ENCODE assay signal across 17 cellular contexts in genomic region chr15:68617777-68618176, GRCh38. TPM values are rescaled to one million over a fixed set of nuclear protein-coding genes. Genes with fewer than 3 reads are reported as not detected.
A peak's percentile ranks its signal among the peaks of the same experiment; 100 is the strongest.
DNase-seq lines count a peak whose midpoint lies in the region; ATAC-seq and TF ChIP-seq lines count a peak whose summit lies in the region.
"Had no signal": no experiment of that assay in that cellular context is flagged by ENCODE, and none has a peak within 500 bp of the region (broad histone marks: within the 10 kb centered on the region; RNA-seq: fewer than 3 reads in every experiment).

No MANE protein-coding gene starts in this region.

- no peak overlapping the region for H3K9ac ChIP-seq in subcutaneous abdominal adipose tissue (ENCODE audit: low read length in 5 of 5)
- H3K9ac ChIP-seq: KMS-11, SK-N-SH had no signal

- H3K4me1 ChIP-seq in right atrium auricular region (peaks cover 0 to 66% of the 10 kb centered on the region in 2 donors), heart left ventricle (peaks cover 0 to 72% (median 35%) of the 10 kb centered on the region in 12 donors), subcutaneous abdominal adipose tissue (ENCODE audit: control insufficient read depth in 5 of 5, insufficient read depth in 5 of 5, low read length in 5 of 5) (peaks cover 19 to 61% (median 57%) of the 10 kb centered on the region in 5 donors)

- intact Hi-C loops in heart left ventricle (cut with DNase I) (no loop called here), dorsolateral prefrontal cortex (cut with DNase I) (loop anchor here in 1 of 2 donors (5.0 kb wide), 1 partner anchor 35 kb away; no protein-coding TSS in a partner anchor)

- TF ChIP-seq CTCF in right atrium auricular region (IDR thresholded peaks at IDR 0.05), result no peak
- no peak for TF ChIP-seq CTCF in heart left ventricle (IDR thresholded peaks at IDR 0.05)
- no peak for TF ChIP-seq CTCF in dorsolateral prefrontal cortex (IDR thresholded peaks at IDR 0.05 in 54 of 56, conservative IDR thresholded peaks at IDR 0.05 in 2 of 56; ENCODE audit: low read depth in 1 of 56, partially characterized antibody in 56 of 56)

- H3K9me3 ChIP-seq in right atrium auricular region (no peaks in the 10 kb centered on the region), heart left ventricle (no peaks in the 10 kb centered on the region), subcutaneous abdominal adipose tissue (ENCODE audit: control insufficient read depth in 5 of 5, low read length in 5 of 5) (no peaks in the 10 kb centered on the region)
- H3K9me3 ChIP-seq: SK-N-SH had no signal

- H3K27me3 ChIP-seq in right atrium auricular region, result no peaks in the 10 kb centered on the region
- H3K27me3 ChIP-seq in heart left ventricle, result no peaks in the 10 kb centered on the region
- H3K27me3 ChIP-seq in dorsolateral prefrontal cortex, result no peaks in the 10 kb centered on the region
- no peaks in the 10 kb centered on the region for H3K27me3 ChIP-seq in subcutaneous abdominal adipose tissue (ENCODE audit: control insufficient read depth in 5 of 5, insufficient read depth in 4 of 5, low read length in 5 of 5)

- TF ChIP-seq POLR2A in heart left ventricle (IDR thresholded peaks at IDR 0.05), result no peak

- DNase-seq in right atrium auricular region (ENCODE audit: low spot score) (no peak), heart left ventricle (no peak), dorsolateral prefrontal cortex (no peak), Kasumi-1 (lab: John Stamatoyannopoulos, UW) (no peak), cerebellar nuclear complex (lab: John Stamatoyannopoulos, UW) (no peak)
- DNase-seq: 8988T; CD4-positive, alpha-beta T cell; COR-L47; NCI-H1048; PC-3; SK-N-SH had no signal

- WGBS in heart left ventricle, 4 donors, result 88 to 100% (median 97%) methylated on average over 1 of the region's 1 CpG

- H3K4me3 ChIP-seq in right atrium auricular region (no peak overlapping the region), heart left ventricle (no peak overlapping the region), dorsolateral prefrontal cortex (no peak overlapping the region), subcutaneous abdominal adipose tissue (ENCODE audit: low read depth in 1 of 5, low read length in 5 of 5) (no peak overlapping the region)

- ATAC-seq in heart left ventricle (no peak), GM18907 (IDR thresholded peaks at IDR 0.05; ENCODE audit: unreplicated experiment) (no peak)
- ATAC-seq: PC-3 had no signal

- H3K36me3 ChIP-seq in right atrium auricular region (no peaks in the 10 kb centered on the region), heart left ventricle (no peaks in the 10 kb centered on the region), subcutaneous abdominal adipose tissue (ENCODE audit: control insufficient read depth in 5 of 5, insufficient read depth in 5 of 5, low read length in 5 of 5) (no peaks in the 10 kb centered on the region)

- H3K27ac ChIP-seq in right atrium auricular region (peak overlapping the region; percentile 56 to 60), heart left ventricle (peak overlapping the region in 6 of 12 donors; percentile 6 to 63 (median 48)), dorsolateral prefrontal cortex (peak overlapping the region; percentile 86 to 100 (median 98)), subcutaneous abdominal adipose tissue (ENCODE audit: low read depth, low read length) (peak overlapping the region; percentile 71)
- H3K27ac ChIP-seq: HL-60, KMS-11 had no signal

RNA-seq across cellular contexts. Expression of gene CORO2B, which starts 39.0 kb away (rescaled TPM):
- total RNA-seq in right atrium auricular region (1 to 10 TPM; 6.0 to 9.7 TPM), heart left ventricle (1 to 10 TPM; 3.0 to 9.1 (median 5.0) TPM), dorsolateral prefrontal cortex (100 to 1,000 TPM in 88 of 120 experiments, 10 to 100 TPM in 32; 75.5 to 144 (median 107) TPM)
- 1 to 10 TPM; 3.3 to 7.2 TPM for polyA plus RNA-seq in heart left ventricle
- total RNA-seq: CD4-positive, alpha-beta T cell; G401; NCI-H460 had no signal

Comparison
In these comparisons a context has a peak if more than half of its experiments do, and no peak if none do; other contexts are left out.
1. RNA of gene CORO2B, which starts 39.0 kb away (total RNA-seq): 75.5 to 144 TPM in dorsolateral prefrontal cortex; 6.0 to 9.7 TPM in right atrium auricular region and 3.0 to 9.1 TPM in heart left ventricle; every median in the first group is over 4 times any median in the second.